In the genomic region with DNA sequence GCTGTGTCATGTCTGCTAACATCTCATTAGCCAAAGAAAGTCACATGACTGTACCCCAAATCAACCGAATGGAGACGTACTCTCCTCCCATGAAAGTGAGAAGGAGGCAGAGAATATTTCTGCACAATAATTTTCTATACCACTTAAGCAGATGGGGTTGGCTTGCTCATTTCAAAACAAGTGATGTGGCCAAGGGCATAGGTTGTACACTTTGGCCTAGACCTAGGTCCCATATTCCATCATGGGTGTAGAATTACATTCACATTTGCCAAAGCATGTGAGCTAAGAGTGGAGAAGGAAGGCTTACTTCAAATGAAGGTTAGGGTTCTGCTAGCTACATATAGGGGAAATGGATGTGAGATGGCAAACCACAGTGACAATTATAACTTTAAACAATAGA, we compare ENCODE assay signal across 22 cellular contexts.
A peak's percentile ranks its signal among the peaks of the same experiment; 100 is the strongest.
DNase-seq lines count a peak whose midpoint lies in the region; ATAC-seq and TF ChIP-seq lines count a peak whose summit lies in the region.
"Had no signal": no experiment of that assay in that cellular context is flagged by ENCODE, and none has a peak within 500 bp of the region (broad histone marks: within the 10 kb centered on the region; RNA-seq: fewer than 3 reads in every experiment).

No MANE protein-coding gene starts in this region.

- no peak overlapping the region for H3K4me3 ChIP-seq in sigmoid colon
- H3K4me3 ChIP-seq: left lung, ovary, transverse colon had no signal

- ATAC-seq in activated CD8-positive, alpha-beta memory T cell treated with anti-CD3 and anti-CD28 coated beads, Interleukin-2, amount 10 ng/mL, durations not matched to agents 7 days and 5 days, result peak; percentile 33
- ATAC-seq in HG03095 (IDR thresholded peaks at IDR 0.05; ENCODE audit: unreplicated experiment) (peak; percentile 2), HG03139 (IDR thresholded peaks at IDR 0.05; ENCODE audit: unreplicated experiment) (no peak)
- peak; percentile 38 for ATAC-seq in central memory CD8-positive, alpha-beta T cell (replicated peaks; ENCODE audit: extremely low read depth, poor library complexity, severe bottlenecking)
- ATAC-seq: foreskin keratinocyte had no signal

- no peaks in the 10 kb centered on the region for H3K36me3 ChIP-seq in sigmoid colon
- H3K36me3 ChIP-seq: left lung, ovary, transverse colon had no signal

- intact Hi-C loops in sigmoid colon (cut with DNase I), result no loop called here

- no peaks in the 10 kb centered on the region for H3K9me3 ChIP-seq in sigmoid colon
- H3K9me3 ChIP-seq: left lung, ovary, transverse colon had no signal

- no peak for TF ChIP-seq POLR2A in sigmoid colon (IDR thresholded peaks at IDR 0.05)

- H3K36me3 Mint-ChIP-seq in activated CD8-positive, alpha-beta memory T cell treated with anti-CD3 and anti-CD28 coated beads, Interleukin-2, amount 10 ng/mL, durations not matched to agents 7 days and 5 days, result no peaks in the 10 kb centered on the region
- no peaks in the 10 kb centered on the region for H3K36me3 Mint-ChIP-seq in central memory CD8-positive, alpha-beta T cell (ENCODE audit: insufficient read depth)
- H3K36me3 Mint-ChIP-seq: CD4-positive, CD25-positive, alpha-beta regulatory T cell had no signal

- H3K4me1 ChIP-seq in sigmoid colon, result peaks cover 0 to 34% (median 25%) of the 10 kb centered on the region in 4 donors

- no peaks in the 10 kb centered on the region for H3K27me3 ChIP-seq in sigmoid colon
- H3K27me3 ChIP-seq: foreskin keratinocyte, left lung, ovary, transverse colon had no signal

- no peak overlapping the region for H3K4me3 Mint-ChIP-seq in activated CD8-positive, alpha-beta memory T cell treated with anti-CD3 and anti-CD28 coated beads, Interleukin-2, amount 10 ng/mL, durations not matched to agents 7 days and 5 days
- peak overlapping the region; percentile 28 for H3K4me3 Mint-ChIP-seq in central memory CD8-positive, alpha-beta T cell
- H3K4me3 Mint-ChIP-seq: CD4-positive, CD25-positive, alpha-beta regulatory T cell; HFFc6; T-helper 2 cell treated with Interferon-gamma antibody and Interleukin-4, amounts not matched to agents 5 μg/mL and 100 μg/mL, for 36 hours had no signal

- H3K4me1 Mint-ChIP-seq in activated CD8-positive, alpha-beta memory T cell treated with anti-CD3 and anti-CD28 coated beads, Interleukin-2, amount 10 ng/mL, durations not matched to agents 7 days and 5 days, result peaks cover 21% of the 10 kb centered on the region
- H3K4me1 Mint-ChIP-seq in central memory CD8-positive, alpha-beta T cell, result peaks cover 24% of the 10 kb centered on the region

- CTCF ChIA-PET in activated CD8-positive, alpha-beta memory T cell treated with anti-CD3 and anti-CD28 coated beads, Interleukin-2, amount 10 ng/mL, durations not matched to agents 7 days and 5 days (lab: Charles Lee), result interaction anchor here (1.4 kb wide), 1 partner anchor 20 kb away, joined by 8 read pairs; no protein-coding TSS in a partner anchor

- TF ChIP-seq EP300 in sigmoid colon (IDR thresholded peaks at IDR 0.05), result no peak

- TF ChIP-seq CTCF in sigmoid colon (IDR thresholded peaks at IDR 0.05), result no peak

- no peaks in the 10 kb centered on the region for H3K9me3 Mint-ChIP-seq in activated CD8-positive, alpha-beta memory T cell treated with anti-CD3 and anti-CD28 coated beads, Interleukin-2, amount 10 ng/mL, durations not matched to agents 7 days and 5 days (ENCODE audit: low read depth)
- no peaks in the 10 kb centered on the region for H3K9me3 Mint-ChIP-seq in central memory CD8-positive, alpha-beta T cell
- H3K9me3 Mint-ChIP-seq: HFFc6 had no signal

- 88% methylated on average over 2 of the region's 2 CpGs for WGBS in sigmoid colon, 2 donors

- peak overlapping the region in 1 of 4 donors; percentile 38 for H3K27ac ChIP-seq in sigmoid colon
- H3K27ac ChIP-seq: foreskin keratinocyte, left lung, ovary, transverse colon had no signal

- no peak for DNase-seq in activated CD8-positive, alpha-beta memory T cell treated with anti-CD3 and anti-CD28 coated beads, Interleukin-2, amount 10 ng/mL, durations not matched to agents 7 days and 5 days
- no peak for DNase-seq in activated CD8-positive, alpha-beta memory T cell treated with anti-CD3 and anti-CD28 coated beads for 24 hours
- no peak for DNase-seq in central memory CD8-positive, alpha-beta T cell (ENCODE audit: low spot score in 2 of 2)
- DNase-seq in sigmoid colon, result no peak
- DNase-seq in HUDEP-2 (lab: John Stamatoyannopoulos, UW; ENCODE audit: unreplicated experiment in 76 of 76), result no peak
- DNase-seq in NCI-H1092 (lab: John Stamatoyannopoulos, UW), result no peak
- DNase-seq: activated CD4-positive, alpha-beta T cell treated with anti-CD3 and anti-CD28 coated beads for 1 hour; activated CD8-positive, alpha-beta memory T cell treated with anti-CD3 and anti-CD28 coated beads, Interleukin-2, amount 50 U/mL, for 4 hours; activated gamma-delta T cell treated with Interleukin-2 at 50 U/mL for 16 hours; anterior cingulate cortex; EL; foreskin keratinocyte; left lung; NCI-H1694 treated with DMSO at 0.1 percent for 48 hours; NCI-H446 treated with DMSO at 0.1 percent for 48 hours; ovary had no signal

- H3K27me3 Mint-ChIP-seq in activated CD8-positive, alpha-beta memory T cell treated with anti-CD3 and anti-CD28 coated beads, Interleukin-2, amount 10 ng/mL, durations not matched to agents 7 days and 5 days, result peaks cover 22% of the 10 kb centered on the region
- H3K27me3 Mint-ChIP-seq in central memory CD8-positive, alpha-beta T cell, result no peaks in the 10 kb centered on the region
- H3K27me3 Mint-ChIP-seq: CD4-positive, CD25-positive, alpha-beta regulatory T cell had no signal

- no peak overlapping the region for H3K27ac Mint-ChIP-seq in activated CD8-positive, alpha-beta memory T cell treated with anti-CD3 and anti-CD28 coated beads, Interleukin-2, amount 10 ng/mL, durations not matched to agents 7 days and 5 days
- no peak overlapping the region for H3K27ac Mint-ChIP-seq in central memory CD8-positive, alpha-beta T cell (ENCODE audit: low read depth)
- H3K27ac Mint-ChIP-seq: CD4-positive, CD25-positive, alpha-beta regulatory T cell; HFFc6; T-helper 2 cell treated with Interferon-gamma antibody and Interleukin-4, amounts not matched to agents 5 μg/mL and 100 μg/mL, for 36 hours had no signal
